Comparison of ENCODE assay signal across 9 cellular contexts in genomic region chr11:29975580-29975979, GRCh38. TPM values are rescaled to one million over a fixed set of nuclear protein-coding genes. Genes with fewer than 3 reads are reported as not detected.
"Had no signal": no experiment of that assay in that cellular context is flagged by ENCODE, and none has a peak within 500 bp of the region (broad histone marks: within the 10 kb centered on the region; RNA-seq: fewer than 3 reads in every experiment).

No MANE protein-coding gene starts in this region.

RNA-seq across cellular contexts. Expression of gene KCNA4, which starts 41.2 kb away (rescaled TPM):
- total RNA-seq: dermis blood vessel endothelial cell, dermis microvascular lymphatic vessel endothelial cell, endothelial cell of umbilical vein, epithelial cell of proximal tubule, esophagus mucosa, esophagus squamous epithelium, fibroblast of villous mesenchyme, foreskin keratinocyte, glomerular endothelial cell had no signal
